ENCODE assay signal across 15 cellular contexts in the genomic region with DNA sequence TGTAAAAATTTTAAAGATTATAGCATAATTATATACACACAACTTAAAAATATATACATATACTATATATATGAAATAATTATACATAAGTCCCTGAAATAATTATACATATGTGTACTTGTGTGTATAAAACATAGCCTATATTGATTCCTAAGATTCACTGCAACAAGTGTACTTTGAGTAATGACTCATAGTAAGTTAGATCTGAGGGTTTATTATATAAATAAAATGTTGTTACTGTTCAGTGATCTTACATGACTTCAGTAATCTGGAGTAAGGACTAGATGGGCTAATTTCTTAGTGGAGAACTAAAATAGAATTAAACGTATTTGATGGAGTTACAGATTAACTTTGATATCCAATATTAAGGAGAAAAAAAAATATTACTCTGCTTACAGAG.
DNase-seq lines count a peak whose midpoint lies in the region; ATAC-seq and TF ChIP-seq lines count a peak whose summit lies in the region.
"Had no signal": no experiment of that assay in that cellular context is flagged by ENCODE, and none has a peak within 500 bp of the region (broad histone marks: within the 10 kb centered on the region; RNA-seq: fewer than 3 reads in every experiment).

No MANE protein-coding gene starts in this region.

- no peaks in the 10 kb centered on the region for H3K27me3 Mint-ChIP-seq in naive thymus-derived CD4-positive, alpha-beta T cell

- H3K9ac ChIP-seq in adipocyte (ENCODE audit: low read length) (no peak overlapping the region), skeletal muscle satellite cell (ENCODE audit: low read depth, low read length) (no peak overlapping the region), smooth muscle cell (ENCODE audit: low read depth) (no peak overlapping the region)
- H3K9ac ChIP-seq: BLaER1 treated with 17β-estradiol and CSF1 and Interleukin-3, amounts not matched to agents 10 nM and 100 nM had no signal

- H3K4me1 ChIP-seq in left ventricle myocardium inferior, result peaks cover 20% of the 10 kb centered on the region
- H3K4me1 ChIP-seq in adipocyte (ENCODE audit: control insufficient read depth, insufficient read depth, low read length), result peaks cover 7% of the 10 kb centered on the region
- peaks cover 30% of the 10 kb centered on the region for H3K4me1 ChIP-seq in skeletal muscle satellite cell (ENCODE audit: control insufficient read depth, insufficient read depth, low read length)
- no peaks in the 10 kb centered on the region for H3K4me1 ChIP-seq in naive thymus-derived CD4-positive, alpha-beta T cell (ENCODE audit: control insufficient read depth in 2 of 2, insufficient read depth in 2 of 2, low read length in 2 of 2)
- no peaks in the 10 kb centered on the region for H3K4me1 ChIP-seq in smooth muscle cell (ENCODE audit: low read depth)

- H3K4me1 Mint-ChIP-seq in naive thymus-derived CD4-positive, alpha-beta T cell, result no peaks in the 10 kb centered on the region

- H3K4me2 ChIP-seq in skeletal muscle satellite cell (ENCODE audit: low read length) (peak overlapping the region; percentile 64), smooth muscle cell (no peak overlapping the region)

- H3K79me2 ChIP-seq in smooth muscle cell (ENCODE audit: low read depth), result no peaks in the 10 kb centered on the region

- H3K27ac ChIP-seq in left ventricle myocardium inferior (replicated peaks) (peak overlapping the region; percentile 20), smooth muscle cell (ENCODE audit: low read depth) (no peak overlapping the region)
- no peak overlapping the region for H3K27ac ChIP-seq in naive thymus-derived CD4-positive, alpha-beta T cell (ENCODE audit: low read depth, low read length)
- H3K27ac ChIP-seq: BLaER1 treated with 17β-estradiol and CSF1 and Interleukin-3, amounts not matched to agents 10 nM and 100 nM had no signal

- H3K36me3 ChIP-seq in left ventricle myocardium inferior (no peaks in the 10 kb centered on the region), adipocyte (ENCODE audit: control insufficient read depth, insufficient read depth, low read length, severe bottlenecking) (no peaks in the 10 kb centered on the region), skeletal muscle satellite cell (ENCODE audit: insufficient read depth, low read length) (no peaks in the 10 kb centered on the region), smooth muscle cell (ENCODE audit: low read depth) (no peaks in the 10 kb centered on the region)
- H3K36me3 ChIP-seq in naive thymus-derived CD4-positive, alpha-beta T cell (ENCODE audit: control insufficient read depth in 2 of 3, insufficient read depth in 3 of 3, low read length in 3 of 3), result no peaks in the 10 kb centered on the region
- H3K36me3 ChIP-seq: BLaER1 treated with 17β-estradiol and CSF1 and Interleukin-3, amounts not matched to agents 10 nM and 100 nM had no signal

- H3K9me3 ChIP-seq in left ventricle myocardium inferior (replicated peaks), result no peaks in the 10 kb centered on the region
- H3K9me3 ChIP-seq in adipocyte (ENCODE audit: control insufficient read depth, low read length), result no peaks in the 10 kb centered on the region
- H3K9me3 ChIP-seq in skeletal muscle satellite cell (replicated peaks; ENCODE audit: low read length), result no peaks in the 10 kb centered on the region
- no peaks in the 10 kb centered on the region for H3K9me3 ChIP-seq in naive thymus-derived CD4-positive, alpha-beta T cell (ENCODE audit: control insufficient read depth in 2 of 3, low read length in 3 of 3)
- H3K9me3 ChIP-seq in smooth muscle cell (replicated peaks; ENCODE audit: low read depth), result no peaks in the 10 kb centered on the region
- H3K9me3 ChIP-seq: BLaER1 treated with 17β-estradiol and CSF1 and Interleukin-3, amounts not matched to agents 10 nM and 100 nM had no signal

- 88% methylated on average over 1 of the region's 1 CpG for WGBS in smooth muscle cell (ENCODE audit: low lambda C conversion rate)

- H3K27me3 ChIP-seq in left ventricle myocardium inferior (ENCODE audit: low read depth), result no peaks in the 10 kb centered on the region
- no peaks in the 10 kb centered on the region for H3K27me3 ChIP-seq in adipocyte (replicated peaks; ENCODE audit: control insufficient read depth, insufficient read depth, low read length)
- no peaks in the 10 kb centered on the region for H3K27me3 ChIP-seq in skeletal muscle satellite cell (ENCODE audit: control insufficient read depth, insufficient read depth, low read length)
- H3K27me3 ChIP-seq in naive thymus-derived CD4-positive, alpha-beta T cell (ENCODE audit: control insufficient read depth in 2 of 2, insufficient read depth in 2 of 2, low read length in 2 of 2), result no peaks in the 10 kb centered on the region
- H3K27me3 ChIP-seq in smooth muscle cell (ENCODE audit: low read depth), result no peaks in the 10 kb centered on the region
- H3K27me3 ChIP-seq: BLaER1 treated with 17β-estradiol and CSF1 and Interleukin-3, amounts not matched to agents 10 nM and 100 nM had no signal

- H3K4me3 ChIP-seq in left ventricle myocardium inferior (no peak overlapping the region), adipocyte (ENCODE audit: low read length) (no peak overlapping the region), skeletal muscle satellite cell (ENCODE audit: low read length) (no peak overlapping the region), smooth muscle cell (no peak overlapping the region)
- H3K4me3 ChIP-seq in naive thymus-derived CD4-positive, alpha-beta T cell (ENCODE audit: low read length), result no peak overlapping the region
- H3K4me3 ChIP-seq: BLaER1 treated with 17β-estradiol and CSF1 and Interleukin-3, amounts not matched to agents 10 nM and 100 nM had no signal

- no peak overlapping the region for H3K4me3 Mint-ChIP-seq in naive thymus-derived CD4-positive, alpha-beta T cell
- H3K4me3 Mint-ChIP-seq: CD8-positive, alpha-beta T cell had no signal

- no peak for ATAC-seq in GM21528 (IDR thresholded peaks at IDR 0.05; ENCODE audit: low FRiP score, unreplicated experiment)
- ATAC-seq in naive thymus-derived CD4-positive, alpha-beta T cell, result no peak
- ATAC-seq: CD8-positive, alpha-beta T cell; HepG2 had no signal

- H4K20me1 ChIP-seq in smooth muscle cell (ENCODE audit: low read depth), result no peaks in the 10 kb centered on the region
- H4K20me1 ChIP-seq: BLaER1 treated with 17β-estradiol and CSF1 and Interleukin-3, amounts not matched to agents 10 nM and 100 nM had no signal

- H3K36me3 Mint-ChIP-seq in naive thymus-derived CD4-positive, alpha-beta T cell, result no peaks in the 10 kb centered on the region
- H3K36me3 Mint-ChIP-seq: CD8-positive, alpha-beta T cell had no signal

- H2AFZ ChIP-seq in smooth muscle cell (ENCODE audit: low read depth), result no peak overlapping the region

- intact Hi-C loops in left ventricle myocardium inferior (cut with micrococcal nuclease), result no loop called here
- intact Hi-C loops in cardiac septum (cut with DNase I), result no loop called here
- intact Hi-C loops in naive thymus-derived CD4-positive, alpha-beta T cell (cut with micrococcal nuclease), result no loop called here

- CTCF ChIA-PET in naive thymus-derived CD4-positive, alpha-beta T cell (lab: Charles Lee), result no interaction called here

- H3F3A ChIP-seq in smooth muscle cell (ENCODE audit: low read depth), result no peaks in the 10 kb centered on the region

- H3K27ac Mint-ChIP-seq in naive thymus-derived CD4-positive, alpha-beta T cell, result no peak overlapping the region
- H3K27ac Mint-ChIP-seq: CD8-positive, alpha-beta T cell had no signal

- peaks cover 0 to 9% (median 3%) of the 10 kb centered on the region in 11 donors for H3K9me3 Mint-ChIP-seq in naive thymus-derived CD4-positive, alpha-beta T cell

- POLR2A ChIA-PET in naive thymus-derived CD4-positive, alpha-beta T cell (lab: Charles Lee), result no interaction called here

- TF ChIP-seq CTCF in left ventricle myocardium inferior (IDR thresholded peaks at IDR 0.05; ENCODE audit: borderline replicate concordance), result no peak
- TF ChIP-seq CTCF in smooth muscle cell (IDR thresholded peaks at IDR 0.05; ENCODE audit: borderline replicate concordance, insufficient read depth, poor library complexity, severe bottlenecking), result no peak

- DNase-seq in left ventricle myocardium inferior (no peak), cardiac septum (ENCODE audit: low spot score) (no peak), adipocyte (ENCODE audit: low read depth) (peak; percentile 12), iris pigment epithelial cell (ENCODE audit: low read depth) (peak; percentile 43), smooth muscle cell (lab: John Stamatoyannopoulos, UW; ENCODE audit: unreplicated experiment) (no peak)
- DNase-seq in naive thymus-derived CD4-positive, alpha-beta T cell, result no peak
- DNase-seq: CD8-positive, alpha-beta T cell; DMS79; KG1; NCI-H1436 treated with DMSO at 0.1 percent for 48 hours; NCI-H510A treated with DMSO at 0.1 percent for 48 hours had no signal

Comparison
In these comparisons a context has a peak if more than half of its experiments do, and no peak if none do; other contexts are left out.
1. DNase-seq: peak in adipocyte (single experiment) and iris pigment epithelial cell (single experiment); none in left ventricle myocardium inferior (single experiment), cardiac septum (single experiment), naive thymus-derived CD4-positive, alpha-beta T cell (0 of 9) and smooth muscle cell (single experiment).